Comparison of ENCODE assay signal across 2 cellular contexts in the genomic region with DNA sequence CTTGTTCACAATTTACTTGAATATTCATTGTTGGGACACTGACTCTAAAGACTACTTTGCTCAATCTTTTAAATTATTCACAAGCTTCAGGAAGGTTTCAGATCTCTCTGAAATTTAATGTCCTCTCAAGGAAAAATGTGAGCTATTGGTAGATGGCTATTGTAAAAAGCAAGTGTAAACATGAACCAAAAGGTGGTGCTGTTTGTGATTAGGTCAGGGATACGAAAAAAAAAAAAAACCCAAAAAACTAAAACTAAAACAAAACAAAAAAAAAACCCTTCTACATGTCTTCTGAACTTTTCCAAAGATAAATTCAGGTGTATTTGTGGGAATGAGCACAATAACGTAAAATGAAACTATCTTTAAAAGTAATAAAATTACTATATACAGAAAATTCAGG.
TF ChIP-seq lines count a peak whose summit lies in the region.

No MANE protein-coding gene starts in this region.

TF ChIP-seq in A549, 52 proteins besides CTCF, POLR2A, EP300 and RAD21:
- TF ChIP-seq, protein P1, sequence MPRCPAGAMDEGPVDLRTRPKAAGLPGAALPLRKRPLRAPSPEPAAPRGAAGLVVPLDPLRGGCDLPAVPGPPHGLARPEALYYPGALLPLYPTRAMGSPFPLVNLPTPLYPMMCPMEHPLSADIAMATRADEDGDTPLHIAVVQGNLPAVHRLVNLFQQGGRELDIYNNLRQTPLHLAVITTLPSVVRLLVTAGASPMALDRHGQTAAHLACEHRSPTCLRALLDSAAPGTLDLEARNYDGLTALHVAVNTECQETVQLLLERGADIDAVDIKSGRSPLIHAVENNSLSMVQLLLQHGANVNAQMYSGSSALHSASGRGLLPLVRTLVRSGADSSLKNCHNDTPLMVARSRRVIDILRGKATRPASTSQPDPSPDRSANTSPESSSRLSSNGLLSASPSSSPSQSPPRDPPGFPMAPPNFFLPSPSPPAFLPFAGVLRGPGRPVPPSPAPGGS (IDR thresholded peaks at IDR 0.05) = no peak

TF ChIP-seq in H1, 55 proteins besides CTCF, POLR2A, EP300 and RAD21:
- TF ChIP-seq NANOG (IDR thresholded peaks at IDR 0.05; ENCODE audit: insufficient read depth, low read depth, low read length, poor library complexity, severe bottlenecking) = no peak
- TF ChIP-seq NRF1 (IDR thresholded peaks at IDR 0.05; ENCODE audit: low read depth, low read length) = no peak
- TF ChIP-seq BCL11A (IDR thresholded peaks at IDR 0.05; ENCODE audit: low read depth in 2 of 2, low read length in 2 of 2) = no peak
- TF ChIP-seq POU5F1 (IDR thresholded peaks at IDR 0.05; ENCODE audit: low read depth, low read length) = no peak
- no peak for TF ChIP-seq BACH1 (IDR thresholded peaks at IDR 0.05; ENCODE audit: low read length)
- no peak for TF ChIP-seq ZNF274 (IDR thresholded peaks at IDR 0.05; ENCODE audit: borderline replicate concordance, extremely low read depth, low read length)
- no peak for TF ChIP-seq KDM4A (IDR thresholded peaks at IDR 0.05; ENCODE audit: low read depth, low read length, severe bottlenecking)
- no peak for TF ChIP-seq SP2 (IDR thresholded peaks at IDR 0.05; ENCODE audit: low read length)
- TF ChIP-seq CTBP2 (IDR thresholded peaks at IDR 0.05; ENCODE audit: borderline replicate concordance, insufficient read depth, insufficient read length, low read length) = no peak
- TF ChIP-seq, protein P2, sequence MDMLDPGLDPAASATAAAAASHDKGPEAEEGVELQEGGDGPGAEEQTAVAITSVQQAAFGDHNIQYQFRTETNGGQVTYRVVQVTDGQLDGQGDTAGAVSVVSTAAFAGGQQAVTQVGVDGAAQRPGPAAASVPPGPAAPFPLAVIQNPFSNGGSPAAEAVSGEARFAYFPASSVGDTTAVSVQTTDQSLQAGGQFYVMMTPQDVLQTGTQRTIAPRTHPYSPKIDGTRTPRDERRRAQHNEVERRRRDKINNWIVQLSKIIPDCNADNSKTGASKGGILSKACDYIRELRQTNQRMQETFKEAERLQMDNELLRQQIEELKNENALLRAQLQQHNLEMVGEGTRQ (IDR thresholded peaks at IDR 0.05; ENCODE audit: low read length) = no peak
- no peak for TF ChIP-seq RNF2 (IDR thresholded peaks at IDR 0.05; ENCODE audit: borderline replicate concordance, low read depth, low read length, missing control alignments, poor library complexity, severe bottlenecking)
- TF ChIP-seq CBX8 (IDR thresholded peaks at IDR 0.05; ENCODE audit: borderline replicate concordance, low read depth, low read length) = no peak
- TF ChIP-seq CHD1 (IDR thresholded peaks at IDR 0.05; ENCODE audit: low read depth, low read length) = no peak
- TF ChIP-seq SIX5 (IDR thresholded peaks at IDR 0.05; ENCODE audit: low read depth, low read length) = no peak
- TF ChIP-seq, protein P3, sequence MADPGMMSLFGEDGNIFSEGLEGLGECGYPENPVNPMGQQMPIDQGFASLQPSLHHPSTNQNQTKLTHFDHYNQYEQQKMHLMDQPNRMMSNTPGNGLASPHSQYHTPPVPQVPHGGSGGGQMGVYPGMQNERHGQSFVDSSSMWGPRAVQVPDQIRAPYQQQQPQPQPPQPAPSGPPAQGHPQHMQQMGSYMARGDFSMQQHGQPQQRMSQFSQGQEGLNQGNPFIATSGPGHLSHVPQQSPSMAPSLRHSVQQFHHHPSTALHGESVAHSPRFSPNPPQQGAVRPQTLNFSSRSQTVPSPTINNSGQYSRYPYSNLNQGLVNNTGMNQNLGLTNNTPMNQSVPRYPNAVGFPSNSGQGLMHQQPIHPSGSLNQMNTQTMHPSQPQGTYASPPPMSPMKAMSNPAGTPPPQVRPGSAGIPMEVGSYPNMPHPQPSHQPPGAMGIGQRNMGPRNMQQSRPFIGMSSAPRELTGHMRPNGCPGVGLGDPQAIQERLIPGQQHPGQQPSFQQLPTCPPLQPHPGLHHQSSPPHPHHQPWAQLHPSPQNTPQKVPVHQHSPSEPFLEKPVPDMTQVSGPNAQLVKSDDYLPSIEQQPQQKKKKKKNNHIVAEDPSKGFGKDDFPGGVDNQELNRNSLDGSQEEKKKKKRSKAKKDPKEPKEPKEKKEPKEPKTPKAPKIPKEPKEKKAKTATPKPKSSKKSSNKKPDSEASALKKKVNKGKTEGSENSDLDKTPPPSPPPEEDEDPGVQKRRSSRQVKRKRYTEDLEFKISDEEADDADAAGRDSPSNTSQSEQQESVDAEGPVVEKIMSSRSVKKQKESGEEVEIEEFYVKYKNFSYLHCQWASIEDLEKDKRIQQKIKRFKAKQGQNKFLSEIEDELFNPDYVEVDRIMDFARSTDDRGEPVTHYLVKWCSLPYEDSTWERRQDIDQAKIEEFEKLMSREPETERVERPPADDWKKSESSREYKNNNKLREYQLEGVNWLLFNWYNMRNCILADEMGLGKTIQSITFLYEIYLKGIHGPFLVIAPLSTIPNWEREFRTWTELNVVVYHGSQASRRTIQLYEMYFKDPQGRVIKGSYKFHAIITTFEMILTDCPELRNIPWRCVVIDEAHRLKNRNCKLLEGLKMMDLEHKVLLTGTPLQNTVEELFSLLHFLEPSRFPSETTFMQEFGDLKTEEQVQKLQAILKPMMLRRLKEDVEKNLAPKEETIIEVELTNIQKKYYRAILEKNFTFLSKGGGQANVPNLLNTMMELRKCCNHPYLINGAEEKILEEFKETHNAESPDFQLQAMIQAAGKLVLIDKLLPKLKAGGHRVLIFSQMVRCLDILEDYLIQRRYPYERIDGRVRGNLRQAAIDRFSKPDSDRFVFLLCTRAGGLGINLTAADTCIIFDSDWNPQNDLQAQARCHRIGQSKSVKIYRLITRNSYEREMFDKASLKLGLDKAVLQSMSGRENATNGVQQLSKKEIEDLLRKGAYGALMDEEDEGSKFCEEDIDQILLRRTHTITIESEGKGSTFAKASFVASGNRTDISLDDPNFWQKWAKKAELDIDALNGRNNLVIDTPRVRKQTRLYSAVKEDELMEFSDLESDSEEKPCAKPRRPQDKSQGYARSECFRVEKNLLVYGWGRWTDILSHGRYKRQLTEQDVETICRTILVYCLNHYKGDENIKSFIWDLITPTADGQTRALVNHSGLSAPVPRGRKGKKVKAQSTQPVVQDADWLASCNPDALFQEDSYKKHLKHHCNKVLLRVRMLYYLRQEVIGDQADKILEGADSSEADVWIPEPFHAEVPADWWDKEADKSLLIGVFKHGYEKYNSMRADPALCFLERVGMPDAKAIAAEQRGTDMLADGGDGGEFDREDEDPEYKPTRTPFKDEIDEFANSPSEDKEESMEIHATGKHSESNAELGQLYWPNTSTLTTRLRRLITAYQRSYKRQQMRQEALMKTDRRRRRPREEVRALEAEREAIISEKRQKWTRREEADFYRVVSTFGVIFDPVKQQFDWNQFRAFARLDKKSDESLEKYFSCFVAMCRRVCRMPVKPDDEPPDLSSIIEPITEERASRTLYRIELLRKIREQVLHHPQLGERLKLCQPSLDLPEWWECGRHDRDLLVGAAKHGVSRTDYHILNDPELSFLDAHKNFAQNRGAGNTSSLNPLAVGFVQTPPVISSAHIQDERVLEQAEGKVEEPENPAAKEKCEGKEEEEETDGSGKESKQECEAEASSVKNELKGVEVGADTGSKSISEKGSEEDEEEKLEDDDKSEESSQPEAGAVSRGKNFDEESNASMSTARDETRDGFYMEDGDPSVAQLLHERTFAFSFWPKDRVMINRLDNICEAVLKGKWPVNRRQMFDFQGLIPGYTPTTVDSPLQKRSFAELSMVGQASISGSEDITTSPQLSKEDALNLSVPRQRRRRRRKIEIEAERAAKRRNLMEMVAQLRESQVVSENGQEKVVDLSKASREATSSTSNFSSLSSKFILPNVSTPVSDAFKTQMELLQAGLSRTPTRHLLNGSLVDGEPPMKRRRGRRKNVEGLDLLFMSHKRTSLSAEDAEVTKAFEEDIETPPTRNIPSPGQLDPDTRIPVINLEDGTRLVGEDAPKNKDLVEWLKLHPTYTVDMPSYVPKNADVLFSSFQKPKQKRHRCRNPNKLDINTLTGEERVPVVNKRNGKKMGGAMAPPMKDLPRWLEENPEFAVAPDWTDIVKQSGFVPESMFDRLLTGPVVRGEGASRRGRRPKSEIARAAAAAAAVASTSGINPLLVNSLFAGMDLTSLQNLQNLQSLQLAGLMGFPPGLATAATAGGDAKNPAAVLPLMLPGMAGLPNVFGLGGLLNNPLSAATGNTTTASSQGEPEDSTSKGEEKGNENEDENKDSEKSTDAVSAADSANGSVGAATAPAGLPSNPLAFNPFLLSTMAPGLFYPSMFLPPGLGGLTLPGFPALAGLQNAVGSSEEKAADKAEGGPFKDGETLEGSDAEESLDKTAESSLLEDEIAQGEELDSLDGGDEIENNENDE (IDR thresholded peaks at IDR 0.05; ENCODE audit: insufficient replicate concordance, low read length) = no peak
- TF ChIP-seq HDAC2 (IDR thresholded peaks at IDR 0.05; ENCODE audit: borderline replicate concordance in 1 of 2, low read depth in 2 of 2, low read length in 2 of 2) = no peak
